10 cellular contexts compared by ENCODE assay signal in the genomic region with DNA sequence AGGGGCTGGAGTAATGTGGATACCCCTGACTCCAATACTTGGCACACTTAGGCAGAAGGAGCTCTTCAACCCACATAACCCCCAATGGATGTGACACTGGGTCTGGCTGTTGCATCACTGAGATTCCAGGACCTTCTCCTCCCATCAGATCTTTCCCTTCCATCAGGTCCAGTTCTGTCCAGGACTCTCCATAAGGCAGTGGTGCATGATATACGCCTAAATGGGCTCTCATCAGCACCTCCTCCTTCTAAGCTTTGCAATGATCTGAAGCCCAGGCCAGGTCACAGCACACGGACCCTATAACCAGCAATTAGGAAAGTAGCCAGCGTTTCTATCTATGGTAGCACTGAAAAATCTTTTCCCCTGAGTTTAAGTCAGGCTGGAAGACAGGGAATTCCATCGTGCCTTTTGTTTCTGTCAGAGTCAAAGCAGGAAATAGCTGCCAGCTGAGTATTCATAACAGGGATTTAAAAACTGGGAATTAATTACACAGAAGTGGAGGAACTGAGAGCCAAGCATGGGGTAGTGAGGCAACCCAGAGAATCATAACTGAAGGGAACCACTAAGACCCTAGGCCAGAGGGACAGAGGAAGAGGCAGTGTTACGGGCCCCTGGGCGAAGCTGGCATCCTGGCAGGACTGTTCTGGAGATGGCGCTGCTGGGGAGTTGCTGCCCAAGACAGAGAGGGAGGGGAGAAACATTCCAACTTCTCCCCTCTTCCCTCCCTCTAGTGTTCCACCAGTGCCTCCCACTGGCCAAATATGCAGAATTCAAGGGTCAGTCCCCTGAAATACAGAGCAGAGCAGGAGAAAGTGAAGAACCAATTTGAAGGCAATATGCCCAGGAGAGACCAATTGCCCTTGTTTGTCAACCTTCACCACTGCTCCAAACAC. TPM values are rescaled to one million over a fixed set of nuclear protein-coding genes. Genes with fewer than 3 reads are reported as not detected.
DNase-seq lines count a peak whose midpoint lies in the region; ATAC-seq and TF ChIP-seq lines count a peak whose summit lies in the region.
"Had no signal": no experiment of that assay in that cellular context is flagged by ENCODE, and none has a peak within 500 bp of the region (broad histone marks: within the 10 kb centered on the region; RNA-seq: fewer than 3 reads in every experiment).

No MANE protein-coding gene starts in this region.

- H3K27ac ChIP-seq in neural progenitor cell: no peak overlapping the region
- H3K27ac ChIP-seq in naive thymus-derived CD4-positive, alpha-beta T cell (ENCODE audit: low read depth, low read length): no peak overlapping the region
- H3K27ac ChIP-seq in CD4-positive, alpha-beta T cell (ENCODE audit: low read depth, low read length): no peak overlapping the region

- no peak for ATAC-seq in naive thymus-derived CD4-positive, alpha-beta T cell
- no peak for ATAC-seq in HG02884 (IDR thresholded peaks at IDR 0.05; ENCODE audit: unreplicated experiment)
- no peak for ATAC-seq in CD4-positive, alpha-beta T cell (ENCODE audit: poor library complexity)
- ATAC-seq: activated naive CD8-positive, alpha-beta T cell treated with anti-CD3 and anti-CD28 coated beads, Interleukin-2, amount 50 U/mL, for 24 hours had no signal

- CTCF ChIA-PET in naive thymus-derived CD4-positive, alpha-beta T cell (lab: Charles Lee): interaction anchor here (0.5 kb wide), 1 partner anchor 167 kb away, joined by 3 read pairs; no protein-coding TSS in a partner anchor
- CTCF ChIA-PET in CD4-positive, alpha-beta T cell (lab: Charles Lee): no interaction called here

- peak; percentile 84 for DNase-seq in EH (ENCODE audit: low read depth)
- DNase-seq in dedifferentiated amniotic fluid mesenchymal stem cell (ENCODE audit: extremely low spot score): peak; percentile 22
- DNase-seq in neural progenitor cell (ENCODE audit: low spot score): no peak
- DNase-seq in naive thymus-derived CD4-positive, alpha-beta T cell: no peak
- DNase-seq in CD4-positive, alpha-beta T cell: no peak
- DNase-seq: activated naive CD8-positive, alpha-beta T cell treated with anti-CD3 and anti-CD28 coated beads, Interleukin-2, amount 50 U/mL, for 24 hours; MG63; NCI-H510A had no signal

- H3K36me3 ChIP-seq in neural progenitor cell: no peaks in the 10 kb centered on the region
- no peaks in the 10 kb centered on the region for H3K36me3 ChIP-seq in naive thymus-derived CD4-positive, alpha-beta T cell (ENCODE audit: control insufficient read depth in 2 of 3, insufficient read depth in 3 of 3, low read length in 3 of 3)
- H3K36me3 ChIP-seq: MG63 had no signal

- H3K9me3 Mint-ChIP-seq in neural progenitor cell: no peaks in the 10 kb centered on the region
- no peaks in the 10 kb centered on the region for H3K9me3 Mint-ChIP-seq in naive thymus-derived CD4-positive, alpha-beta T cell
- no peaks in the 10 kb centered on the region for H3K9me3 Mint-ChIP-seq in CD4-positive, alpha-beta T cell
- H3K9me3 Mint-ChIP-seq: activated naive CD8-positive, alpha-beta T cell treated with anti-CD3 and anti-CD28 coated beads, Interleukin-2, amount 50 U/mL, for 24 hours had no signal

- H3K4me2 ChIP-seq in neural progenitor cell: no peak overlapping the region

- no peak overlapping the region for H3K4me3 ChIP-seq in neural progenitor cell
- H3K4me3 ChIP-seq in naive thymus-derived CD4-positive, alpha-beta T cell (ENCODE audit: low read length): no peak overlapping the region
- H3K4me3 ChIP-seq: MG63 had no signal

- no peaks in the 10 kb centered on the region for H3K27me3 ChIP-seq in neural progenitor cell
- H3K27me3 ChIP-seq in naive thymus-derived CD4-positive, alpha-beta T cell (ENCODE audit: control insufficient read depth in 2 of 2, insufficient read depth in 2 of 2, low read length in 2 of 2): no peaks in the 10 kb centered on the region
- peaks cover 4% of the 10 kb centered on the region for H3K27me3 ChIP-seq in CD4-positive, alpha-beta T cell (ENCODE audit: control insufficient read depth, insufficient read depth, low read length)
- H3K27me3 ChIP-seq: MG63 had no signal

- H4K20me1 ChIP-seq in neural progenitor cell (ENCODE audit: low read depth): no peaks in the 10 kb centered on the region

- no peak overlapping the region for H2AFZ ChIP-seq in neural progenitor cell (replicated peaks)

- no peaks in the 10 kb centered on the region for H3K36me3 Mint-ChIP-seq in neural progenitor cell
- H3K36me3 Mint-ChIP-seq in naive thymus-derived CD4-positive, alpha-beta T cell: peaks cover 0 to 4% (median 0%) of the 10 kb centered on the region in 5 donors
- no peaks in the 10 kb centered on the region for H3K36me3 Mint-ChIP-seq in CD4-positive, alpha-beta T cell (ENCODE audit: low read depth)

- peak; percentile 27 for TF ChIP-seq CTCF in neural progenitor cell (IDR thresholded peaks at IDR 0.05)
- no peak for TF ChIP-seq CTCF in CD4-positive, alpha-beta T cell (IDR thresholded peaks at IDR 0.05)

- peak; percentile 20; the same call in 1 of the 2 replicates for TF ChIP-seq RAD21 in Ishikawa (IDR thresholded peaks at IDR 0.05; ENCODE audit: low read depth)

- POLR2A ChIA-PET in naive thymus-derived CD4-positive, alpha-beta T cell (lab: Charles Lee): no interaction called here
- POLR2A ChIA-PET in CD4-positive, alpha-beta T cell (lab: Charles Lee): no interaction called here

- no peak overlapping the region for H3K4me3 Mint-ChIP-seq in neural progenitor cell
- H3K4me3 Mint-ChIP-seq in naive thymus-derived CD4-positive, alpha-beta T cell: no peak overlapping the region
- no peak overlapping the region for H3K4me3 Mint-ChIP-seq in CD4-positive, alpha-beta T cell
- H3K4me3 Mint-ChIP-seq: activated naive CD8-positive, alpha-beta T cell treated with anti-CD3 and anti-CD28 coated beads, Interleukin-2, amount 50 U/mL, for 24 hours had no signal

- H3K9me3 ChIP-seq in neural progenitor cell (ENCODE audit: low read depth): no peaks in the 10 kb centered on the region
- no peaks in the 10 kb centered on the region for H3K9me3 ChIP-seq in naive thymus-derived CD4-positive, alpha-beta T cell (ENCODE audit: control insufficient read depth in 2 of 3, low read length in 3 of 3)
- no peaks in the 10 kb centered on the region for H3K9me3 ChIP-seq in CD4-positive, alpha-beta T cell (ENCODE audit: control insufficient read depth, low read length)
- H3K9me3 ChIP-seq: MG63 had no signal

- no peak overlapping the region for H3K9ac ChIP-seq in neural progenitor cell

- H3K27ac Mint-ChIP-seq in neural progenitor cell: no peak overlapping the region
- no peak overlapping the region for H3K27ac Mint-ChIP-seq in naive thymus-derived CD4-positive, alpha-beta T cell
- H3K27ac Mint-ChIP-seq in CD4-positive, alpha-beta T cell: no peak overlapping the region
- H3K27ac Mint-ChIP-seq: activated naive CD8-positive, alpha-beta T cell treated with anti-CD3 and anti-CD28 coated beads, Interleukin-2, amount 50 U/mL, for 24 hours had no signal

- no peak for TF ChIP-seq EP300 in Ishikawa (IDR thresholded peaks at IDR 0.05; ENCODE audit: borderline replicate concordance)

- H3K4me1 Mint-ChIP-seq in neural progenitor cell: no peaks in the 10 kb centered on the region
- H3K4me1 Mint-ChIP-seq in naive thymus-derived CD4-positive, alpha-beta T cell: no peaks in the 10 kb centered on the region
- no peaks in the 10 kb centered on the region for H3K4me1 Mint-ChIP-seq in CD4-positive, alpha-beta T cell (ENCODE audit: low read depth)
- H3K4me1 Mint-ChIP-seq: activated naive CD8-positive, alpha-beta T cell treated with anti-CD3 and anti-CD28 coated beads, Interleukin-2, amount 50 U/mL, for 24 hours had no signal

- H3K4me1 ChIP-seq in neural progenitor cell: no peaks in the 10 kb centered on the region
- H3K4me1 ChIP-seq in naive thymus-derived CD4-positive, alpha-beta T cell (ENCODE audit: control insufficient read depth in 2 of 2, insufficient read depth in 2 of 2, low read length in 2 of 2): no peaks in the 10 kb centered on the region

- intact Hi-C loops in naive thymus-derived CD4-positive, alpha-beta T cell (cut with micrococcal nuclease): no loop called here
- intact Hi-C loops in CD4-positive, alpha-beta T cell (cut with DNase I, micrococcal nuclease): no loop called here

- H3K27me3 Mint-ChIP-seq in neural progenitor cell (ENCODE audit: insufficient read depth, low read depth): no peaks in the 10 kb centered on the region
- peaks cover 0 to 20% (median 0%) of the 10 kb centered on the region in 5 donors for H3K27me3 Mint-ChIP-seq in naive thymus-derived CD4-positive, alpha-beta T cell
- H3K27me3 Mint-ChIP-seq in CD4-positive, alpha-beta T cell: no peaks in the 10 kb centered on the region
- H3K27me3 Mint-ChIP-seq: activated naive CD8-positive, alpha-beta T cell treated with anti-CD3 and anti-CD28 coated beads, Interleukin-2, amount 50 U/mL, for 24 hours had no signal

- no peaks in the 10 kb centered on the region for H3F3A ChIP-seq in neural progenitor cell (ENCODE audit: low read depth)

- H3K79me2 ChIP-seq in neural progenitor cell (ENCODE audit: low read depth): no peaks in the 10 kb centered on the region

TF ChIP-seq in Ishikawa, 13 proteins besides CTCF, POLR2A, EP300 and RAD21 (continues in another document):
- no peak for TF ChIP-seq CREB1 (IDR thresholded peaks at IDR 0.05; ENCODE audit: low read depth)
- TF ChIP-seq CEBPB (IDR thresholded peaks at IDR 0.05): no peak
- TF ChIP-seq FOXM1 (IDR thresholded peaks at IDR 0.05; ENCODE audit: borderline replicate concordance, low read depth): no peak
- TF ChIP-seq, protein P1, sequence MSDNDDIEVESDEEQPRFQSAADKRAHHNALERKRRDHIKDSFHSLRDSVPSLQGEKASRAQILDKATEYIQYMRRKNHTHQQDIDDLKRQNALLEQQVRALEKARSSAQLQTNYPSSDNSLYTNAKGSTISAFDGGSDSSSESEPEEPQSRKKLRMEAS (IDR thresholded peaks at IDR 0.05): no peak
- TF ChIP-seq TAF1 (IDR thresholded peaks at IDR 0.05; ENCODE audit: low read depth): no peak
- no peak for TF ChIP-seq EGR1 (IDR thresholded peaks at IDR 0.05)

RNA-seq across cellular contexts. Expression of a gene that starts 37.5 kb away (rescaled TPM):
- total RNA-seq in neural progenitor cell (ENCODE audit: low replicate concordance): 9.3 and 12.1 TPM in 2 replicates
- 10 to 100 TPM in 4 of 5 experiments, 1 to 10 TPM in 1; 3.0 to 28.5 (median 23.5) TPM for total RNA-seq in naive thymus-derived CD4-positive, alpha-beta T cell
- polyA plus RNA-seq in naive thymus-derived CD4-positive, alpha-beta T cell: 10 to 100 TPM; 21.0 to 28.9 TPM
- 10 to 100 TPM; 18.1 to 19.4 TPM for total RNA-seq in CD4-positive, alpha-beta T cell

Comparison
In these comparisons a context has a peak if more than half of its experiments do, and no peak if none do; other contexts are left out.
1. DNase-seq: peak in EH (single experiment) and dedifferentiated amniotic fluid mesenchymal stem cell (single experiment); none in neural progenitor cell (single experiment), naive thymus-derived CD4-positive, alpha-beta T cell (0 of 9) and CD4-positive, alpha-beta T cell (0 of 10).